Comparison of ENCODE assay signal across 1 cellular context in genomic region chr13:110811008-110811720, GRCh38.
TF ChIP-seq lines count a peak whose summit lies in the region.

No MANE protein-coding gene starts in this region.

TF ChIP-seq in GM12878, 131 proteins besides CTCF, POLR2A, EP300 and RAD21 (continued from another document):
- TF ChIP-seq, protein P1, sequence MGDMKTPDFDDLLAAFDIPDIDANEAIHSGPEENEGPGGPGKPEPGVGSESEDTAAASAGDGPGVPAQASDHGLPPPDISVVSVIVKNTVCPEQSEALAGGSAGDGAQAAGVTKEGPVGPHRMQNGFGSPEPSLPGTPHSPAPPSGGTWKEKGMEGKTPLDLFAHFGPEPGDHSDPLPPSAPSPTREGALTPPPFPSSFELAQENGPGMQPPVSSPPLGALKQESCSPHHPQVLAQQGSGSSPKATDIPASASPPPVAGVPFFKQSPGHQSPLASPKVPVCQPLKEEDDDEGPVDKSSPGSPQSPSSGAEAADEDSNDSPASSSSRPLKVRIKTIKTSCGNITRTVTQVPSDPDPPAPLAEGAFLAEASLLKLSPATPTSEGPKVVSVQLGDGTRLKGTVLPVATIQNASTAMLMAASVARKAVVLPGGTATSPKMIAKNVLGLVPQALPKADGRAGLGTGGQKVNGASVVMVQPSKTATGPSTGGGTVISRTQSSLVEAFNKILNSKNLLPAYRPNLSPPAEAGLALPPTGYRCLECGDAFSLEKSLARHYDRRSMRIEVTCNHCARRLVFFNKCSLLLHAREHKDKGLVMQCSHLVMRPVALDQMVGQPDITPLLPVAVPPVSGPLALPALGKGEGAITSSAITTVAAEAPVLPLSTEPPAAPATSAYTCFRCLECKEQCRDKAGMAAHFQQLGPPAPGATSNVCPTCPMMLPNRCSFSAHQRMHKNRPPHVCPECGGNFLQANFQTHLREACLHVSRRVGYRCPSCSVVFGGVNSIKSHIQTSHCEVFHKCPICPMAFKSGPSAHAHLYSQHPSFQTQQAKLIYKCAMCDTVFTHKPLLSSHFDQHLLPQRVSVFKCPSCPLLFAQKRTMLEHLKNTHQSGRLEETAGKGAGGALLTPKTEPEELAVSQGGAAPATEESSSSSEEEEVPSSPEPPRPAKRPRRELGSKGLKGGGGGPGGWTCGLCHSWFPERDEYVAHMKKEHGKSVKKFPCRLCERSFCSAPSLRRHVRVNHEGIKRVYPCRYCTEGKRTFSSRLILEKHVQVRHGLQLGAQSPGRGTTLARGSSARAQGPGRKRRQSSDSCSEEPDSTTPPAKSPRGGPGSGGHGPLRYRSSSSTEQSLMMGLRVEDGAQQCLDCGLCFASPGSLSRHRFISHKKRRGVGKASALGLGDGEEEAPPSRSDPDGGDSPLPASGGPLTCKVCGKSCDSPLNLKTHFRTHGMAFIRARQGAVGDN (IDR thresholded peaks at IDR 0.05): no peak
- TF ChIP-seq PML (IDR thresholded peaks at IDR 0.05; ENCODE audit: low read length) (no peak), SPI1 (IDR thresholded peaks at IDR 0.05; ENCODE audit: borderline replicate concordance, insufficient read depth, low read depth, low read length) (no peak), SP1 (IDR thresholded peaks at IDR 0.05; ENCODE audit: low read depth, low read length) (no peak), NFYA (IDR thresholded peaks at IDR 0.05; ENCODE audit: borderline replicate concordance, low read depth, low read length) (no peak), ZNF622 (IDR thresholded peaks at IDR 0.05) (no peak), SIX5 (IDR thresholded peaks at IDR 0.05; ENCODE audit: low read depth, low read length, severe bottlenecking) (no peak), NRF1 (conservative IDR thresholded peaks at IDR 0.05; ENCODE audit: low read depth, low read length) (no peak), SMAD5 (IDR thresholded peaks at IDR 0.05; ENCODE audit: low read depth) (no peak), RCOR1 (conservative IDR thresholded peaks at IDR 0.05; ENCODE audit: low read depth, low read length) (no peak), FOXM1 (IDR thresholded peaks at IDR 0.05; ENCODE audit: low read depth, low read length) (no peak), NR2F1 (conservative IDR thresholded peaks at IDR 0.05) (no peak)
